In genomic region chr14:76947838-76948184, GRCh38 we compare ENCODE assay signal across 8 cellular contexts.
DNase-seq lines count a peak whose midpoint lies in the region; ATAC-seq, FAIRE-seq and TF ChIP-seq lines count a peak whose summit lies in the region.

No MANE protein-coding gene starts in this region.

- peak overlapping the region; percentile 96 for H3K27ac Mint-ChIP-seq in HFFc6
- H3K27ac Mint-ChIP-seq in activated naive CD8-positive, alpha-beta T cell treated with anti-CD3 and anti-CD28 coated beads, Interleukin-2, amount 50 U/mL, for 24 hours: peak overlapping the region; percentile 52
- H3K27ac Mint-ChIP-seq in stimulated activated effector memory CD8-positive, alpha-beta T cell treated with anti-CD3 and anti-CD28 coated beads, Interleukin-12 subunit alpha, Interleukin-12 subunit beta, amount 100 ng/mL, for 72 hours: peak overlapping the region; percentile 54

- FAIRE-seq in keratinocyte (lab: Jason Lieb, UNC): no peak

- H3K4me2 ChIP-seq in keratinocyte (ENCODE audit: control insufficient read depth, extremely low read depth, insufficient read depth, low read depth, low read length): peak overlapping the region; percentile 82

- no peak for ATAC-seq in activated naive CD8-positive, alpha-beta T cell treated with anti-CD3 and anti-CD28 coated beads, Interleukin-2, amount 50 U/mL, for 24 hours
- ATAC-seq in stimulated activated effector memory CD8-positive, alpha-beta T cell treated with anti-CD3 and anti-CD28 coated beads, Interleukin-12 subunit alpha, Interleukin-12 subunit beta, amount 100 ng/mL, for 72 hours: no peak
- ATAC-seq in HG02759 (IDR thresholded peaks at IDR 0.05; ENCODE audit: unreplicated experiment): no peak
- ATAC-seq in HG03097 (IDR thresholded peaks at IDR 0.05; ENCODE audit: low FRiP score, unreplicated experiment): no peak

- no peaks in the 10 kb centered on the region for H3K9me1 ChIP-seq in keratinocyte (ENCODE audit: control insufficient read depth, extremely low read depth, insufficient read depth, low read length)

- no peaks in the 10 kb centered on the region for H3K36me3 Mint-ChIP-seq in HFFc6 (ENCODE audit: low read depth)
- no peaks in the 10 kb centered on the region for H3K36me3 Mint-ChIP-seq in activated naive CD8-positive, alpha-beta T cell treated with anti-CD3 and anti-CD28 coated beads, Interleukin-2, amount 50 U/mL, for 24 hours (ENCODE audit: low read depth)
- H3K36me3 Mint-ChIP-seq in stimulated activated effector memory CD8-positive, alpha-beta T cell treated with anti-CD3 and anti-CD28 coated beads, Interleukin-12 subunit alpha, Interleukin-12 subunit beta, amount 100 ng/mL, for 72 hours: no peaks in the 10 kb centered on the region

- peaks cover 58% of the 10 kb centered on the region for H3K4me1 Mint-ChIP-seq in HFFc6 (ENCODE audit: low read depth)
- peaks cover 48% of the 10 kb centered on the region for H3K4me1 Mint-ChIP-seq in activated naive CD8-positive, alpha-beta T cell treated with anti-CD3 and anti-CD28 coated beads, Interleukin-2, amount 50 U/mL, for 24 hours
- H3K4me1 Mint-ChIP-seq in stimulated activated effector memory CD8-positive, alpha-beta T cell treated with anti-CD3 and anti-CD28 coated beads, Interleukin-12 subunit alpha, Interleukin-12 subunit beta, amount 100 ng/mL, for 72 hours: peaks cover 30% of the 10 kb centered on the region

- dilution Hi-C loops in keratinocyte (cut with MboI; ENCODE audit: extremely low pct_ligation_motif_present, low sequenced_read_pairs): no loop called here

- no peak overlapping the region for H2AFZ ChIP-seq in keratinocyte (ENCODE audit: control insufficient read depth, low read length)

- peak overlapping the region; percentile 78 for H3K27ac ChIP-seq in keratinocyte (ENCODE audit: control insufficient read depth, insufficient read depth, low read length)

- no peak for TF ChIP-seq CTCF in HFFc6 (IDR thresholded peaks at IDR 0.05)
- TF ChIP-seq CTCF in keratinocyte (optimal IDR thresholded peaks at IDR 0.05 in 1 of 3, IDR thresholded peaks at IDR 0.05 in 1 of 3, conservative IDR thresholded peaks at IDR 0.05 in 1 of 3; ENCODE audit: extremely low read depth in 1 of 3, insufficient read depth in 2 of 3, low read length in 3 of 3): no peak

- H3K27me3 Mint-ChIP-seq in HFFc6 (ENCODE audit: insufficient read depth): no peaks in the 10 kb centered on the region
- H3K27me3 Mint-ChIP-seq in activated naive CD8-positive, alpha-beta T cell treated with anti-CD3 and anti-CD28 coated beads, Interleukin-2, amount 50 U/mL, for 24 hours: no peaks in the 10 kb centered on the region

- H3K9me3 Mint-ChIP-seq in HFFc6: no peaks in the 10 kb centered on the region
- no peaks in the 10 kb centered on the region for H3K9me3 Mint-ChIP-seq in activated naive CD8-positive, alpha-beta T cell treated with anti-CD3 and anti-CD28 coated beads, Interleukin-2, amount 50 U/mL, for 24 hours
- H3K9me3 Mint-ChIP-seq in stimulated activated effector memory CD8-positive, alpha-beta T cell treated with anti-CD3 and anti-CD28 coated beads, Interleukin-12 subunit alpha, Interleukin-12 subunit beta, amount 100 ng/mL, for 72 hours: no peaks in the 10 kb centered on the region

- H3K4me3 ChIP-seq in keratinocyte (ENCODE audit: control insufficient read depth in 2 of 3, extremely low read depth in 1 of 3, insufficient read depth in 2 of 3, low read depth in 1 of 3, low read length in 3 of 3): peak overlapping the region in 2 of 3 experiments; percentile 11 to 15

- no peaks in the 10 kb centered on the region for H3K27me3 ChIP-seq in keratinocyte (ENCODE audit: control insufficient read depth, extremely low read depth, insufficient read depth, low read length)

- H4K20me1 ChIP-seq in keratinocyte (ENCODE audit: control insufficient read depth, extremely low read depth, insufficient read depth, low read length): no peaks in the 10 kb centered on the region

- peak overlapping the region; percentile 13 for H3K9ac ChIP-seq in keratinocyte (ENCODE audit: control insufficient read depth, extremely low read depth, insufficient read depth, low read length)

- DNase-seq in HFFc6: no peak
- DNase-seq in activated naive CD8-positive, alpha-beta T cell treated with anti-CD3 and anti-CD28 coated beads, Interleukin-2, amount 50 U/mL, for 24 hours: no peak
- no peak for DNase-seq in keratinocyte (ENCODE audit: low read depth, low spot score)
- DNase-seq in stimulated activated effector memory CD8-positive, alpha-beta T cell treated with anti-CD3 and anti-CD28 coated beads, Interleukin-12 subunit alpha, Interleukin-12 subunit beta, amount 100 ng/mL, for 72 hours (ENCODE audit: low spot score in 2 of 2): no peak
- no peak for DNase-seq in activated T-cell treated with anti-CD3 and anti-CD28 coated beads, Interleukin-2, amount 50 U/mL, for 48 hours
- no peak for DNase-seq in NCI-H748 treated with DMSO at 0.1 percent for 48 hours (lab: John Stamatoyannopoulos, UW)

- H3K9me3 ChIP-seq in keratinocyte (ENCODE audit: control insufficient read depth, low read depth, low read length): no peaks in the 10 kb centered on the region

- H3K4me1 ChIP-seq in keratinocyte (ENCODE audit: control insufficient read depth, extremely low read depth, insufficient read depth, low read length): peaks cover 38% of the 10 kb centered on the region

- no peaks in the 10 kb centered on the region for H3K36me3 ChIP-seq in keratinocyte (ENCODE audit: control insufficient read depth in 2 of 2, extremely low read depth in 1 of 2, insufficient read depth in 2 of 2, low read length in 2 of 2)

- H3K4me3 Mint-ChIP-seq in HFFc6: peak overlapping the region; percentile 59
- peak overlapping the region; percentile 24 for H3K4me3 Mint-ChIP-seq in activated naive CD8-positive, alpha-beta T cell treated with anti-CD3 and anti-CD28 coated beads, Interleukin-2, amount 50 U/mL, for 24 hours
- H3K4me3 Mint-ChIP-seq in stimulated activated effector memory CD8-positive, alpha-beta T cell treated with anti-CD3 and anti-CD28 coated beads, Interleukin-12 subunit alpha, Interleukin-12 subunit beta, amount 100 ng/mL, for 72 hours: peak overlapping the region; percentile 30

- H3K79me2 ChIP-seq in keratinocyte (ENCODE audit: control insufficient read depth, insufficient read depth, low read length): no peaks in the 10 kb centered on the region
